In genomic region chr9:134661299-134661698, GRCh38 we compare ENCODE assay signal across 13 cellular contexts. TPM values are rescaled to one million over a fixed set of nuclear protein-coding genes. Genes with fewer than 3 reads are reported as not detected.
DNase-seq lines count a peak whose midpoint lies in the region; ATAC-seq and TF ChIP-seq lines count a peak whose summit lies in the region.
"Had no signal": no experiment of that assay in that cellular context is flagged by ENCODE, and none has a peak within 500 bp of the region (broad histone marks: within the 10 kb centered on the region; RNA-seq: fewer than 3 reads in every experiment).

No MANE protein-coding gene starts in this region.

- 63 to 80% (median 70%) methylated on average over 6 of the region's 6 CpGs for WGBS in stomach, 5 donors

- H3K27ac ChIP-seq in left lung (no peak overlapping the region), stomach (peak overlapping the region in 4 of 5 donors; percentile 46 to 83 (median 77)), PC-3 (ENCODE audit: low read length) (no peak overlapping the region)
- H3K27ac ChIP-seq: BLaER1 had no signal

- TF ChIP-seq CTCF in brain (conservative IDR thresholded peaks at IDR 0.05) = no peak
- TF ChIP-seq CTCF in left lung (IDR thresholded peaks at IDR 0.05) = no peak
- TF ChIP-seq CTCF in stomach (IDR thresholded peaks at IDR 0.05) = no peak
- TF ChIP-seq CTCF in PC-3 (conservative IDR thresholded peaks at IDR 0.05; ENCODE audit: low read depth, low read length) = no peak

- no peaks in the 10 kb centered on the region for H3K79me2 ChIP-seq in PC-3 (ENCODE audit: low read length)

- no peaks in the 10 kb centered on the region for H3K9me2 ChIP-seq in PC-3 (replicated peaks; ENCODE audit: low read length)

- H4K20me1 ChIP-seq in PC-3 (ENCODE audit: low read length) = no peaks in the 10 kb centered on the region

- H3F3A ChIP-seq in PC-3 (ENCODE audit: low read length, unreplicated experiment) = no peaks in the 10 kb centered on the region

- H3K27me3 ChIP-seq in left lung (no peaks in the 10 kb centered on the region), stomach (peaks cover 0 to 6% (median 3%) of the 10 kb centered on the region in 3 donors), PC-3 (ENCODE audit: low read length) (no peaks in the 10 kb centered on the region)
- H3K27me3 ChIP-seq: BLaER1 had no signal

- TF ChIP-seq EP300 in stomach (IDR thresholded peaks at IDR 0.05) = no peak

- TF ChIP-seq POLR2A in stomach (IDR thresholded peaks at IDR 0.05) = no peak

- intact Hi-C loops in left lung (cut with DNase I) (no loop called here), stomach (cut with DNase I; ENCODE audit: low total_unique reads) (no loop called here), PC-3 (cut with micrococcal nuclease) (no loop called here)

- H3K4me1 Mint-ChIP-seq in brain = peaks cover 28% of the 10 kb centered on the region

- H3K4me3 Mint-ChIP-seq in brain = peak overlapping the region in 1 of 5 experiments; percentile 31

- no peak overlapping the region for H3K9ac ChIP-seq in PC-3 (ENCODE audit: low read length)
- H3K9ac ChIP-seq: BLaER1 had no signal

- peaks cover 3% of the 10 kb centered on the region for H3K27me3 Mint-ChIP-seq in brain

- peaks cover 0 to 16% of the 10 kb centered on the region in 2 donors for H3K9me3 ChIP-seq in left lung
- peaks cover 0 to 12% (median 6%) of the 10 kb centered on the region in 4 donors for H3K9me3 ChIP-seq in stomach
- no peaks in the 10 kb centered on the region for H3K9me3 ChIP-seq in PC-3 (ENCODE audit: low read length)

- H3K4me1 ChIP-seq in left lung (peaks cover 0 to 15% of the 10 kb centered on the region in 2 donors), stomach (peaks cover 7 to 65% (median 43%) of the 10 kb centered on the region in 4 donors), PC-3 (ENCODE audit: insufficient read depth, low read length) (peaks cover 12% of the 10 kb centered on the region; the same call in 1 of the 2 replicates)

- peak overlapping the region in 3 of 5 experiments; percentile 50 to 88 (median 67) for H3K27ac Mint-ChIP-seq in brain

- POLR2A ChIA-PET in PC-3 (lab: Charles Lee; ENCODE audit: unreplicated experiment) = no interaction called here

- DNase-seq in ELR (ENCODE audit: low read depth) (peak; percentile 38), left lung (peak; percentile 10 to 20), stomach (no peak), PC-3 (no peak)
- DNase-seq: DMS79 treated with DMSO at 0.1 percent for 48 hours, SHP77 treated with DMSO at 0.1 percent for 48 hours, small intestine had no signal

- peaks cover 0 to 11% (median 0%) of the 10 kb centered on the region in 5 experiments for H3K9me3 Mint-ChIP-seq in brain

- no TSS peak for BruUV-seq in PC-3 (replicated peaks; lab: Mats Ljungman, UMichigan)

- H3K4me3 ChIP-seq in left lung (no peak overlapping the region), stomach (no peak overlapping the region), PC-3 (ENCODE audit: low read length) (no peak overlapping the region)
- H3K4me3 ChIP-seq: BLaER1 had no signal

- no peaks in the 10 kb centered on the region for H3K36me3 ChIP-seq in left lung
- H3K36me3 ChIP-seq in stomach = no peaks in the 10 kb centered on the region
- H3K36me3 ChIP-seq in PC-3 (ENCODE audit: low read depth, low read length) = no peaks in the 10 kb centered on the region

- H2AFZ ChIP-seq in PC-3 (ENCODE audit: low read length) = no peak overlapping the region

- ATAC-seq in left lung (no peak), GM21515 (IDR thresholded peaks at IDR 0.05; ENCODE audit: unreplicated experiment) (no peak), GM19455 (IDR thresholded peaks at IDR 0.05; ENCODE audit: unreplicated experiment) (no peak), PC-3 (no peak), GM18502 (IDR thresholded peaks at IDR 0.05; ENCODE audit: poor library complexity, unreplicated experiment) (no peak)

- CTCF ChIA-PET in PC-3 (lab: Charles Lee) = no interaction called here

- H3K36me3 Mint-ChIP-seq in brain = peaks cover 28% of the 10 kb centered on the region

- H3K4me2 ChIP-seq in PC-3 (ENCODE audit: low read length) = no peak overlapping the region
- H3K4me2 ChIP-seq: BLaER1 had no signal

RNA-seq across cellular contexts. Expression of gene COL5A1, which starts 19.7 kb away (rescaled TPM):
- polyA plus RNA-seq in brain (ENCODE audit: insufficient read depth, low read depth, low replicate concordance) (1.6 TPM), stomach (10 to 100 TPM in 2 of 3 donors, 1 to 10 TPM in 1; 7.3 to 17.4 (median 17.3) TPM)
- total RNA-seq in left lung (100 to 1,000 TPM; 205 to 357 TPM), stomach (100 to 1,000 TPM in 2 of 5 donors, 10 to 100 TPM in 3; 17.5 to 205 (median 48.2) TPM), PC-3 (2014; rRNA removed) (10.6 and 15.4 TPM in 2 replicates)
- polyA plus RNA-seq: neural cell had no signal

Comparison
In these comparisons a context has a peak if more than half of its experiments do, and no peak if none do; other contexts are left out.
1. DNase-seq: peak in ELR (single experiment) and left lung (2 of 2); none in stomach (single experiment) and PC-3 (single experiment).
2. H3K27ac ChIP-seq: peak in stomach (4 of 5); none in left lung (0 of 2) and PC-3 (single experiment).